ENCODE assay signal across 32 cellular contexts in the genomic region with DNA sequence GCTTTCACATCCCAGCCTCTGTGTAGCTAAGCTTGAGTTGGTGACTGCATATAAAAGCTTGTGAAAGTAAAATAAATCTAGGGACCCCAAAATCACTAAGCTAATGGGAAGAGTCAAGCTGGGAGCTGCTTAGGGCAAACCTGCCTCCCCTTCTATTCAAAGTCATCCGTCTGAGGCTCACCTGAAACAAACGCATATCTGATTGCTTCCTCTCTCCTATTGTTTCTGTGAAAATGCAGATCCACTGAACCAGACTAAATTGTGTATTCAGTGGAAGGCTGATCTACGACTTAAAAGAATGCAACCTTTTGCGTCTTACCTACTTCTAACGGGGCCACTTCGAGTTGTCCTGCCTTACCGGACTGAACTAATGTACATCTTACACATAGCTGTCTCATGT.
"Had no signal": no experiment of that assay in that cellular context is flagged by ENCODE, and none has a peak within 500 bp of the region (broad histone marks: within the 10 kb centered on the region; RNA-seq: fewer than 3 reads in every experiment).

No MANE protein-coding gene starts in this region.

- H3K4me1 Mint-ChIP-seq: activated CD4-positive, alpha-beta memory T cell treated with anti-CD3 and anti-CD28 coated beads, Interleukin-2, amount 10 ng/mL, durations not matched to agents 7 days and 5 days; activated CD4-positive, alpha-beta T cell treated with anti-CD3 and anti-CD28 coated beads, Interleukin-2, amount 10 ng/mL, durations not matched to agents 24 days and 14 days; activated T-helper 17 cell treated with anti-CD3 and anti-CD28 coated beads, Interleukin-2, amount 50 U/mL, for 72 hours; immature natural killer cell; mesothelial cell of epicardium; naive B cell; stimulated activated effector memory CD8-positive, alpha-beta T cell treated with anti-CD3 and anti-CD28 coated beads, Interleukin-12 subunit alpha, Interleukin-12 subunit beta, amount 100 ng/mL, for 72 hours had no signal

- H3K4me3 Mint-ChIP-seq: activated CD4-positive, alpha-beta memory T cell treated with anti-CD3 and anti-CD28 coated beads, Interleukin-2, amount 10 ng/mL, durations not matched to agents 7 days and 5 days; activated CD4-positive, alpha-beta T cell treated with anti-CD3 and anti-CD28 coated beads, Interleukin-2, amount 10 ng/mL, durations not matched to agents 24 days and 14 days; activated T-cell treated with anti-CD3 and anti-CD28 coated beads, Interleukin-2, amount 50 U/mL, for 24 hours; activated T-helper 17 cell treated with anti-CD3 and anti-CD28 coated beads, Interleukin-2, amount 50 U/mL, for 72 hours; immature natural killer cell; mesothelial cell of epicardium; naive B cell; stimulated activated effector memory CD8-positive, alpha-beta T cell treated with anti-CD3 and anti-CD28 coated beads, Interleukin-12 subunit alpha, Interleukin-12 subunit beta, amount 100 ng/mL, for 72 hours; stimulated activated naive CD8-positive, alpha-beta T cell treated with anti-CD3 and anti-CD28 coated beads, Interleukin-15, Interleukin-2, amounts not matched to agents 100 ng/mL and 50 ng/mL, for 24 hours had no signal

- H3K9me3 Mint-ChIP-seq: activated CD4-positive, alpha-beta memory T cell treated with anti-CD3 and anti-CD28 coated beads, Interleukin-2, amount 10 ng/mL, durations not matched to agents 7 days and 5 days; activated CD4-positive, alpha-beta T cell treated with anti-CD3 and anti-CD28 coated beads, Interleukin-2, amount 10 ng/mL, durations not matched to agents 24 days and 14 days; activated T-cell treated with anti-CD3 and anti-CD28 coated beads, Interleukin-2, amount 50 U/mL, for 24 hours; activated T-helper 17 cell treated with anti-CD3 and anti-CD28 coated beads, Interleukin-2, amount 50 U/mL, for 72 hours; immature natural killer cell; stimulated activated effector memory CD8-positive, alpha-beta T cell treated with anti-CD3 and anti-CD28 coated beads, Interleukin-12 subunit alpha, Interleukin-12 subunit beta, amount 100 ng/mL, for 72 hours; stimulated activated naive CD8-positive, alpha-beta T cell treated with anti-CD3 and anti-CD28 coated beads, Interleukin-15, Interleukin-2, amounts not matched to agents 100 ng/mL and 50 ng/mL, for 24 hours had no signal

- H3K27ac ChIP-seq: breast epithelium, pancreas, psoas muscle, sigmoid colon, thoracic aorta, WERI-Rb-1 had no signal

- H3K27me3 Mint-ChIP-seq: activated CD4-positive, alpha-beta memory T cell treated with anti-CD3 and anti-CD28 coated beads, Interleukin-2, amount 10 ng/mL, durations not matched to agents 7 days and 5 days; activated CD4-positive, alpha-beta T cell treated with anti-CD3 and anti-CD28 coated beads, Interleukin-2, amount 10 ng/mL, durations not matched to agents 24 days and 14 days; activated T-cell treated with anti-CD3 and anti-CD28 coated beads, Interleukin-2, amount 50 U/mL, for 24 hours; activated T-helper 17 cell treated with anti-CD3 and anti-CD28 coated beads, Interleukin-2, amount 50 U/mL, for 72 hours; naive B cell; stimulated activated naive CD8-positive, alpha-beta T cell treated with anti-CD3 and anti-CD28 coated beads, Interleukin-15, Interleukin-2, amounts not matched to agents 100 ng/mL and 50 ng/mL, for 24 hours had no signal

- DNase-seq: activated CD4-positive, alpha-beta memory T cell treated with anti-CD3 and anti-CD28 coated beads, Interleukin-2, amount 10 ng/mL, durations not matched to agents 7 days and 5 days; activated CD4-positive, alpha-beta T cell treated with anti-CD3 and anti-CD28 coated beads, Interleukin-2, amount 10 ng/mL, durations not matched to agents 24 days and 14 days; activated CD4-positive, CD25-positive, alpha-beta regulatory T cell treated with anti-CD3 and anti-CD28 coated beads, Interleukin-2, amount 50 U/mL, for 72 hours; activated CD8-positive, alpha-beta memory T cell treated with anti-CD3 and anti-CD28 coated beads, Interleukin-2, amount 50 U/mL, for 48 hours; activated gamma-delta T cell treated with Interleukin-2 at 50 U/mL for 16 hours; activated naive CD4-positive, alpha-beta T cell treated with anti-CD3 and anti-CD28 coated beads, Interleukin-2, amount 50 U/mL, for 16 hours; activated T-cell treated with anti-CD3 and anti-CD28 coated beads, Interleukin-2, amount 50 U/mL, for 24 hours; amygdala; central memory CD4-positive, alpha-beta T cell; foreskin fibroblast; head of caudate nucleus; hippocampal formation; immature natural killer cell; kidney; left colon; mammary epithelial cell; naive B cell; nucleus accumbens; pancreas; psoas muscle; sigmoid colon; small intestine; stimulated activated CD4-positive, alpha-beta T cell treated with anti-CD3 and anti-CD28 coated beads, Interleukin-4, amount 100 ng/mL, for 24 hours; T1000; trophoblast cell; WERI-Rb-1 had no signal

- H3K4me1 ChIP-seq: breast epithelium, pancreas, psoas muscle had no signal

- H3K4me3 ChIP-seq: breast epithelium, pancreas, psoas muscle, sigmoid colon, thoracic aorta had no signal

- H3K27ac Mint-ChIP-seq: activated CD4-positive, alpha-beta memory T cell treated with anti-CD3 and anti-CD28 coated beads, Interleukin-2, amount 10 ng/mL, durations not matched to agents 7 days and 5 days; activated CD4-positive, alpha-beta T cell treated with anti-CD3 and anti-CD28 coated beads, Interleukin-2, amount 10 ng/mL, durations not matched to agents 24 days and 14 days; activated T-cell treated with anti-CD3 and anti-CD28 coated beads, Interleukin-2, amount 50 U/mL, for 24 hours; activated T-helper 17 cell treated with anti-CD3 and anti-CD28 coated beads, Interleukin-2, amount 50 U/mL, for 72 hours; mesothelial cell of epicardium; naive B cell; stimulated activated effector memory CD8-positive, alpha-beta T cell treated with anti-CD3 and anti-CD28 coated beads, Interleukin-12 subunit alpha, Interleukin-12 subunit beta, amount 100 ng/mL, for 72 hours had no signal

- H3K9me3 ChIP-seq: breast epithelium, pancreas, psoas muscle, sigmoid colon, thoracic aorta had no signal

- H3K27me3 ChIP-seq: breast epithelium, pancreas, sigmoid colon had no signal

- H3K36me3 ChIP-seq: breast epithelium, pancreas, sigmoid colon, thoracic aorta, WERI-Rb-1 had no signal
